1 cellular context compared by ENCODE assay signal in the genomic region with DNA sequence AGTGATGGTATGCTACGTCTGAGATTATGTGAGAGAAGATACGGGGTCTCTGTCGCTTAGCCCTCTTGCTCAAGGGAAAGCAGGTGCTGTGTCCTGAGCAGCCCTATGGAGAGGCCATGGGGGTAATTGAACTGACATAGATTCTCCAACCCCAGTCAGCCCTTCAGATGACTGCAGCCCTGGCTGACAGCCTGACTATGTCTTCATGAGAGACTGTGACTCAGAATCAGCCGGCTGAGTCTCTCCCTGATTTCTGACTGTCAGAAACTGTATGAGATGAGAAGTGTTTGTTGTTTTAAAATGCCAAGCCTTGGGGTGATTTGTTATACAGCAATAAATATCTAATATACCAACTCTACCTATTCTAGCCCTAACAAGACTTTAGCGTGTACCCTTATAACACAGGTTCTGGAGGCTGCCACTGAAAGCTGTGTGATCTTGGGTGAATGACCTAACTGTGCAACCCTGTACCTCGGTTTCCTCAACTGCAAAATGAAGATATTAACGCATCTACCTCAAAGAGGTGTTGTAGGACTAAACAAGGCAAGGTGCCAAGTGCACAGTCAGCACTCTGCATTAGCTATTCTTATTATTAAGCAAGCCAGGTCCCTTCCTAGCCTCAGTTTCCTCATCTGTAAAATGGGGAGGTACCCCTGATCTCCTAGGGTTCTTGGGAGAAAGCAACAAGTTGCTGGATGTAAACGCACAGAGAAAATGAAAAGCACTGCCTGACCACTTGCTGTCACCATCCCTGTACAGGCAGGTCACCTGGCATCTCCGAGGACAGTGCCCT.
A peak's percentile ranks its signal among the peaks of the same experiment; 100 is the strongest.
TF ChIP-seq lines count a peak whose summit lies in the region.

No MANE protein-coding gene starts in this region.

TF ChIP-seq in HepG2, 621 proteins besides CTCF, POLR2A, EP300 and RAD21 (continues in another document):
- no peak for TF ChIP-seq TRIM24 (CRISPR knock-in tag; IDR thresholded peaks at IDR 0.05)
- no peak for TF ChIP-seq ZBTB39 (CRISPR knock-in tag; IDR thresholded peaks at IDR 0.05)
- TF ChIP-seq HNRNPUL1 (IDR thresholded peaks at IDR 0.05; ENCODE audit: low read depth, low read length), result no peak
- TF ChIP-seq, protein P1, sequence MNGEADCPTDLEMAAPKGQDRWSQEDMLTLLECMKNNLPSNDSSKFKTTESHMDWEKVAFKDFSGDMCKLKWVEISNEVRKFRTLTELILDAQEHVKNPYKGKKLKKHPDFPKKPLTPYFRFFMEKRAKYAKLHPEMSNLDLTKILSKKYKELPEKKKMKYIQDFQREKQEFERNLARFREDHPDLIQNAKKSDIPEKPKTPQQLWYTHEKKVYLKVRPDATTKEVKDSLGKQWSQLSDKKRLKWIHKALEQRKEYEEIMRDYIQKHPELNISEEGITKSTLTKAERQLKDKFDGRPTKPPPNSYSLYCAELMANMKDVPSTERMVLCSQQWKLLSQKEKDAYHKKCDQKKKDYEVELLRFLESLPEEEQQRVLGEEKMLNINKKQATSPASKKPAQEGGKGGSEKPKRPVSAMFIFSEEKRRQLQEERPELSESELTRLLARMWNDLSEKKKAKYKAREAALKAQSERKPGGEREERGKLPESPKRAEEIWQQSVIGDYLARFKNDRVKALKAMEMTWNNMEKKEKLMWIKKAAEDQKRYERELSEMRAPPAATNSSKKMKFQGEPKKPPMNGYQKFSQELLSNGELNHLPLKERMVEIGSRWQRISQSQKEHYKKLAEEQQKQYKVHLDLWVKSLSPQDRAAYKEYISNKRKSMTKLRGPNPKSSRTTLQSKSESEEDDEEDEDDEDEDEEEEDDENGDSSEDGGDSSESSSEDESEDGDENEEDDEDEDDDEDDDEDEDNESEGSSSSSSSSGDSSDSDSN (CRISPR knock-in tag; IDR thresholded peaks at IDR 0.05), result 0 out of 2 replicates have a peak, but pooled peaks have one; percentile 16
- TF ChIP-seq AFF4 (CRISPR knock-in tag; IDR thresholded peaks at IDR 0.05), result no peak
- no peak for TF ChIP-seq FOXK1 (CRISPR knock-in tag; IDR thresholded peaks at IDR 0.05; ENCODE audit: borderline replicate concordance, low read depth)
- TF ChIP-seq ZNF629 (CRISPR knock-in tag; conservative IDR thresholded peaks at IDR 0.05), result peak; percentile 57
- TF ChIP-seq, protein P2, sequence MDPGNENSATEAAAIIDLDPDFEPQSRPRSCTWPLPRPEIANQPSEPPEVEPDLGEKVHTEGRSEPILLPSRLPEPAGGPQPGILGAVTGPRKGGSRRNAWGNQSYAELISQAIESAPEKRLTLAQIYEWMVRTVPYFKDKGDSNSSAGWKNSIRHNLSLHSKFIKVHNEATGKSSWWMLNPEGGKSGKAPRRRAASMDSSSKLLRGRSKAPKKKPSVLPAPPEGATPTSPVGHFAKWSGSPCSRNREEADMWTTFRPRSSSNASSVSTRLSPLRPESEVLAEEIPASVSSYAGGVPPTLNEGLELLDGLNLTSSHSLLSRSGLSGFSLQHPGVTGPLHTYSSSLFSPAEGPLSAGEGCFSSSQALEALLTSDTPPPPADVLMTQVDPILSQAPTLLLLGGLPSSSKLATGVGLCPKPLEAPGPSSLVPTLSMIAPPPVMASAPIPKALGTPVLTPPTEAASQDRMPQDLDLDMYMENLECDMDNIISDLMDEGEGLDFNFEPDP (CRISPR knock-in tag; conservative IDR thresholded peaks at IDR 0.05), result no peak
- no peak for TF ChIP-seq ZSCAN22 (CRISPR knock-in tag; IDR thresholded peaks at IDR 0.05)
- no peak for TF ChIP-seq ZBTB1 (CRISPR knock-in tag; IDR thresholded peaks at IDR 0.05; ENCODE audit: borderline replicate concordance)
- TF ChIP-seq ZGPAT (CRISPR knock-in tag; IDR thresholded peaks at IDR 0.05), result no peak
- TF ChIP-seq ZFYVE20 (CRISPR knock-in tag; IDR thresholded peaks at IDR 0.05; ENCODE audit: borderline replicate concordance, low read depth), result no peak
- no peak for TF ChIP-seq ZNF713 (CRISPR knock-in tag; IDR thresholded peaks at IDR 0.05)
- TF ChIP-seq ZFP1 (CRISPR knock-in tag; IDR thresholded peaks at IDR 0.05), result no peak
- TF ChIP-seq, protein P3, sequence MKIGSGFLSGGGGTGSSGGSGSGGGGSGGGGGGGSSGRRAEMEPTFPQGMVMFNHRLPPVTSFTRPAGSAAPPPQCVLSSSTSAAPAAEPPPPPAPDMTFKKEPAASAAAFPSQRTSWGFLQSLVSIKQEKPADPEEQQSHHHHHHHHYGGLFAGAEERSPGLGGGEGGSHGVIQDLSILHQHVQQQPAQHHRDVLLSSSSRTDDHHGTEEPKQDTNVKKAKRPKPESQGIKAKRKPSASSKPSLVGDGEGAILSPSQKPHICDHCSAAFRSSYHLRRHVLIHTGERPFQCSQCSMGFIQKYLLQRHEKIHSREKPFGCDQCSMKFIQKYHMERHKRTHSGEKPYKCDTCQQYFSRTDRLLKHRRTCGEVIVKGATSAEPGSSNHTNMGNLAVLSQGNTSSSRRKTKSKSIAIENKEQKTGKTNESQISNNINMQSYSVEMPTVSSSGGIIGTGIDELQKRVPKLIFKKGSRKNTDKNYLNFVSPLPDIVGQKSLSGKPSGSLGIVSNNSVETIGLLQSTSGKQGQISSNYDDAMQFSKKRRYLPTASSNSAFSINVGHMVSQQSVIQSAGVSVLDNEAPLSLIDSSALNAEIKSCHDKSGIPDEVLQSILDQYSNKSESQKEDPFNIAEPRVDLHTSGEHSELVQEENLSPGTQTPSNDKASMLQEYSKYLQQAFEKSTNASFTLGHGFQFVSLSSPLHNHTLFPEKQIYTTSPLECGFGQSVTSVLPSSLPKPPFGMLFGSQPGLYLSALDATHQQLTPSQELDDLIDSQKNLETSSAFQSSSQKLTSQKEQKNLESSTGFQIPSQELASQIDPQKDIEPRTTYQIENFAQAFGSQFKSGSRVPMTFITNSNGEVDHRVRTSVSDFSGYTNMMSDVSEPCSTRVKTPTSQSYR (CRISPR knock-in tag; IDR thresholded peaks at IDR 0.05; ENCODE audit: borderline replicate concordance), result no peak
- no peak for TF ChIP-seq ZBTB3 (CRISPR knock-in tag; IDR thresholded peaks at IDR 0.05; ENCODE audit: borderline replicate concordance, low read depth)
- no peak for TF ChIP-seq ZNF468 (CRISPR knock-in tag; IDR thresholded peaks at IDR 0.05)
- peak; percentile 55; the same call in 1 of the 2 replicates for TF ChIP-seq MAFF (IDR thresholded peaks at IDR 0.05; ENCODE audit: low read depth, low read length)
- no peak for TF ChIP-seq ZNF496 (CRISPR knock-in tag; IDR thresholded peaks at IDR 0.05; ENCODE audit: insufficient replicate concordance)
- no peak for TF ChIP-seq RNF2 (conservative IDR thresholded peaks at IDR 0.05; ENCODE audit: low read depth)
- TF ChIP-seq ZZZ3 (CRISPR knock-in tag; IDR thresholded peaks at IDR 0.05; ENCODE audit: borderline replicate concordance), result no peak
- TF ChIP-seq STAT6 (CRISPR knock-in tag; IDR thresholded peaks at IDR 0.05; ENCODE audit: borderline replicate concordance), result no peak
- peak; percentile 60 to 71 for TF ChIP-seq MAFK (conservative IDR thresholded peaks at IDR 0.05 in 1 of 2, IDR thresholded peaks at IDR 0.05 in 1 of 2; ENCODE audit: low read length in 2 of 2)
- TF ChIP-seq, protein P4, sequence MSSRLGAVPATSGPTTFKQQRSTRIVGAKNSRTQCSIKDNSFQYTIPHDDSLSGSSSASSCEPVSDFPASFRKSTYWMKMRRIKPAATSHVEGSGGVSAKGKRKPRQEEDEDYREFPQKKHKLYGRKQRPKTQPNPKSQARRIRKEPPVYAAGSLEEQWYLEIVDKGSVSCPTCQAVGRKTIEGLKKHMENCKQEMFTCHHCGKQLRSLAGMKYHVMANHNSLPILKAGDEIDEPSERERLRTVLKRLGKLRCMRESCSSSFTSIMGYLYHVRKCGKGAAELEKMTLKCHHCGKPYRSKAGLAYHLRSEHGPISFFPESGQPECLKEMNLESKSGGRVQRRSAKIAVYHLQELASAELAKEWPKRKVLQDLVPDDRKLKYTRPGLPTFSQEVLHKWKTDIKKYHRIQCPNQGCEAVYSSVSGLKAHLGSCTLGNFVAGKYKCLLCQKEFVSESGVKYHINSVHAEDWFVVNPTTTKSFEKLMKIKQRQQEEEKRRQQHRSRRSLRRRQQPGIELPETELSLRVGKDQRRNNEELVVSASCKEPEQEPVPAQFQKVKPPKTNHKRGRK (CRISPR knock-in tag; IDR thresholded peaks at IDR 0.05), result no peak
- no peak for TF ChIP-seq ZNF260 (CRISPR knock-in tag; IDR thresholded peaks at IDR 0.05; ENCODE audit: borderline replicate concordance, low read depth)
- TF ChIP-seq KLF6 (CRISPR knock-in tag; IDR thresholded peaks at IDR 0.05), result no peak
- TF ChIP-seq HDAC2 (CRISPR knock-in tag; IDR thresholded peaks at IDR 0.05), result no peak
- TF ChIP-seq PCBP1 (IDR thresholded peaks at IDR 0.05; ENCODE audit: borderline replicate concordance, low read depth, low read length), result no peak
- 0 out of 2 replicates have a peak, but pooled peaks have one; percentile 7 for TF ChIP-seq POLR2AphosphoS2 (IDR thresholded peaks at IDR 0.05; ENCODE audit: low read depth, low read length)
